ENCODE assay signal across 19 cellular contexts in genomic region chr2:106685180-106685897, GRCh38.
DNase-seq lines count a peak whose midpoint lies in the region; ATAC-seq and TF ChIP-seq lines count a peak whose summit lies in the region.
"Had no signal": no experiment of that assay in that cellular context is flagged by ENCODE, and none has a peak within 500 bp of the region (broad histone marks: within the 10 kb centered on the region; RNA-seq: fewer than 3 reads in every experiment).

No MANE protein-coding gene starts in this region.

- H4K5ac ChIP-seq in mesendoderm (ENCODE audit: low read length) = no peak overlapping the region

- no peak overlapping the region for H3K23ac ChIP-seq in mesendoderm (ENCODE audit: low read length)

- H2AK5ac ChIP-seq in mesendoderm (ENCODE audit: low read length) = no peak overlapping the region

- no peaks in the 10 kb centered on the region for H3K36me3 ChIP-seq in mesendoderm (ENCODE audit: control insufficient read depth, insufficient read depth, low read length)
- H3K36me3 ChIP-seq: BLaER1 treated with 17β-estradiol and CSF1 and Interleukin-3, amounts not matched to agents 10 nM and 100 nM; MG63; SJCRH30 had no signal

- TF ChIP-seq CTCF in GM12873 (IDR thresholded peaks at IDR 0.05; ENCODE audit: insufficient read depth, low read depth, low read length, missing control alignments) = peak; percentile 21

- no CpG with 5 or more reads among the region's 2 CpGs for WGBS in mesendoderm (ENCODE audit: extremely low coverage, insufficient coverage, low lambda C conversion rate)

- H3K4me1 ChIP-seq in mesendoderm (ENCODE audit: control insufficient read depth, low read depth, low read length) = no peaks in the 10 kb centered on the region
- H3K4me1 ChIP-seq: BLaER1 treated with 17β-estradiol and CSF1 and Interleukin-3, amounts not matched to agents 10 nM and 100 nM; SJCRH30 had no signal

- no peak for ATAC-seq in GM21619 (IDR thresholded peaks at IDR 0.05; ENCODE audit: unreplicated experiment)
- ATAC-seq: T-helper 17 cell had no signal

- no peak overlapping the region for H2BK120ac ChIP-seq in mesendoderm (ENCODE audit: low read depth, low read length)

- no peak overlapping the region for H4K8ac ChIP-seq in mesendoderm (ENCODE audit: low read depth, low read length)

- H3K4me2 ChIP-seq in mesendoderm (ENCODE audit: low read length) = no peak overlapping the region
- H3K4me2 ChIP-seq: BLaER1 treated with 17β-estradiol and CSF1 and Interleukin-3, amounts not matched to agents 10 nM and 100 nM; PC-9 had no signal

- no peak overlapping the region for H3K56ac ChIP-seq in mesendoderm (ENCODE audit: low read length)

- no peaks in the 10 kb centered on the region for H3K79me1 ChIP-seq in mesendoderm (ENCODE audit: low read length)

- H3K79me2 ChIP-seq in mesendoderm (ENCODE audit: control insufficient read depth, insufficient read depth, low read length) = no peaks in the 10 kb centered on the region

- no peak overlapping the region for H3K27ac ChIP-seq in mesendoderm (ENCODE audit: low read depth, low read length)
- H3K27ac ChIP-seq: BLaER1 treated with 17β-estradiol and CSF1 and Interleukin-3, amounts not matched to agents 10 nM and 100 nM; PC-9; SJCRH30 had no signal

- POLR2A ChIA-PET in HEK293T (lab: Yijun Ruan, JAX) = no interaction called here

- CTCF ChIA-PET in HEK293T (lab: Yijun Ruan, JAX) = no interaction called here

- H3K4me3 ChIP-seq in mesendoderm (ENCODE audit: low read length) = no peak overlapping the region
- H3K4me3 ChIP-seq: BLaER1 treated with 17β-estradiol and CSF1 and Interleukin-3, amounts not matched to agents 10 nM and 100 nM; MG63; PC-9; SJCRH30 had no signal

- DNase-seq in HEK293T (ENCODE audit: extremely low spot score) (peak; percentile 11), SK-N-DZ (ENCODE audit: low spot score) (peak; percentile 9), mesendoderm (peak; percentile 15), NCI-H1092 (lab: John Stamatoyannopoulos, UW) (no peak), NCI-H1105 (lab: John Stamatoyannopoulos, UW) (no peak)
- DNase-seq: CD8-positive, alpha-beta memory T cell; DMS79; Kasumi-1; MG63; NCI-H1417; NCI-H187 treated with DMSO at 0.1 percent for 48 hours; NCI-H345; NCI-H524 treated with DMSO at 0.1 percent for 48 hours; PC-9; SJCRH30; T-helper 17 cell had no signal

- no peaks in the 10 kb centered on the region for H3K27me3 ChIP-seq in mesendoderm (ENCODE audit: insufficient read depth, low read length, poor library complexity)
- H3K27me3 ChIP-seq: BLaER1 treated with 17β-estradiol and CSF1 and Interleukin-3, amounts not matched to agents 10 nM and 100 nM; MG63; SJCRH30 had no signal

- no peak overlapping the region for H2BK5ac ChIP-seq in mesendoderm (ENCODE audit: low read length)

- H3K4ac ChIP-seq in mesendoderm (ENCODE audit: low read depth, low read length) = no peak overlapping the region

- H2BK15ac ChIP-seq in mesendoderm (replicated peaks; ENCODE audit: low read depth) = no peak overlapping the region

- H3K18ac ChIP-seq in mesendoderm (ENCODE audit: low read length) = no peak overlapping the region

- H3K9ac ChIP-seq in mesendoderm (ENCODE audit: low read length) = no peak overlapping the region
- H3K9ac ChIP-seq: BLaER1 treated with 17β-estradiol and CSF1 and Interleukin-3, amounts not matched to agents 10 nM and 100 nM had no signal

TF ChIP-seq in HEK293T, 16 proteins besides CTCF, POLR2A, EP300 and RAD21:
- TF ChIP-seq ELF4 (IDR thresholded peaks at IDR 0.05) (no peak), FOXK2 (IDR thresholded peaks at IDR 0.05) (no peak), PKNOX1 (IDR thresholded peaks at IDR 0.05) (no peak), CTBP1 (IDR thresholded peaks at IDR 0.05; ENCODE audit: borderline replicate concordance) (no peak), LEF1 (IDR thresholded peaks at IDR 0.05; ENCODE audit: borderline replicate concordance) (no peak), ZNF384 (IDR thresholded peaks at IDR 0.05) (no peak), SUZ12 (IDR thresholded peaks at IDR 0.05) (no peak), NFRKB (IDR thresholded peaks at IDR 0.05) (no peak), L3MBTL2 (conservative IDR thresholded peaks at IDR 0.05) (no peak), FOXA1 (IDR thresholded peaks at IDR 0.05) (no peak), ARNT (IDR thresholded peaks at IDR 0.05) (no peak), SP1 (IDR thresholded peaks at IDR 0.05) (no peak), BHLHE40 (IDR thresholded peaks at IDR 0.05; ENCODE audit: borderline replicate concordance) (no peak)

Comparison
In these comparisons a context has a peak if more than half of its experiments do, and no peak if none do; other contexts are left out.
1. DNase-seq: peak in HEK293T (single experiment), SK-N-DZ (single experiment) and mesendoderm (single experiment); none in NCI-H1092 (single experiment) and NCI-H1105 (single experiment).